8 cellular contexts compared by ENCODE assay signal in the genomic region with DNA sequence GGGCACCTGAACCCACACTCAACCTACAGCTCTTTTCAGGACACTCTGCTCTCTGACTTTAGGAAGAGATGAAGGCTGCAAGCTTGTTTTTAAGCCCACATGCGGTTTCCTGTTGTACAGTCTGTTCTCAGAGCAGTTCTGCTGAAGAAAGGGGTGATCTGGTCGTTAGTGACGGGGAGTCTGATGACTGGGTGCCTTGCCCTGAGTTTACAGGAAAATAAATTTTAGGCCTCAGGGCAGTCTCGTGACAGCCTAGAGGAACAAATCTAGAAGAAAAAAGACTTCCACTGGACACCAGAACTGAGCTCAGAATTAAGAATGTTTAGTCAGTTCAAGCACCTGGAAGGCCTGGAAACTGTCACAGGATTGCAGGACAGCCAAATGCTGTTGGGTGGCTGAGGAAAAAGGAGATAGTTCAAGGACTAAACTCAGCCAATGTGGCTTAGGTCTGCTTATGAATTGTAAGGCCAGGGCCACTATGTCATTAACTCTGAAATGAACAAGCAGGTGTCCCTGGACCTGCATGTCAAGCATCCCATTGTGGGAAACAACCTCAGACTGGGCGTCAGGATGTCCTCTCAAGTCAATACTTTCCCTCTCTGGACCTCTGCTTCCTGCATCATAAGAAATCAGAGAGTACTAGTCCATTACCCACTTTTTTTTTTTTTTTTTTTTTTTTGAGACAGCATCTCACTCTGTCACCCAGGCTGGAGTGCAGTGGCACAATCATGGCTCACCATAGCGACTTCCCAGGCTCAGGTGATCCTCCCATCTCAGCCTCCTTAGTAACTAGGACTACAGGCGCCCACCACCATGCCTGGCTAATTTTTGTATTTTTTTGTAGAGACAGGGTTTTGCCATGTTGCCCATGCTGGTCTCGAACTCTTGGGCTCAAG. TPM values are rescaled to one million over a fixed set of nuclear protein-coding genes. Genes with fewer than 3 reads are reported as not detected.
DNase-seq lines count a peak whose midpoint lies in the region; ATAC-seq and TF ChIP-seq lines count a peak whose summit lies in the region.

No MANE protein-coding gene starts in this region.

- TF ChIP-seq CTCF in gastroesophageal sphincter (IDR thresholded peaks at IDR 0.05) (no peak), endodermal cell (conservative IDR thresholded peaks at IDR 0.05) (no peak)

- H3K79me2 ChIP-seq in Karpas-422 (ENCODE audit: low read length), result no peaks in the 10 kb centered on the region

- peak overlapping the region; percentile 94 for H3K4me3 Mint-ChIP-seq in stimulated activated effector memory CD8-positive, alpha-beta T cell treated with anti-CD3 and anti-CD28 coated beads, Interleukin-12 subunit alpha, Interleukin-12 subunit beta, amount 100 ng/mL, for 72 hours
- H3K4me3 Mint-ChIP-seq in endodermal cell, result no peak overlapping the region

- H3K27me3 ChIP-seq in Karpas-422 (ENCODE audit: low read length), result no peaks in the 10 kb centered on the region
- no peaks in the 10 kb centered on the region for H3K27me3 ChIP-seq in gastroesophageal sphincter
- H3K27me3 ChIP-seq in endodermal cell (ENCODE audit: control insufficient read depth, insufficient read depth, low read length, poor library complexity, severe bottlenecking), result peaks cover 31% of the 10 kb centered on the region

- H3K27ac ChIP-seq in Karpas-422 (ENCODE audit: low read length), result peak overlapping the region; percentile 56
- H3K27ac ChIP-seq in gastroesophageal sphincter, result peak overlapping the region in 3 of 4 donors; percentile 74 to 99 (median 98)
- no peak overlapping the region for H3K27ac ChIP-seq in endodermal cell (ENCODE audit: low read depth, low read length)

- H3K36me3 ChIP-seq in Karpas-422 (ENCODE audit: insufficient read depth, low read length) (no peaks in the 10 kb centered on the region), gastroesophageal sphincter (peaks cover 0 to 80% of the 10 kb centered on the region in 2 donors), endodermal cell (ENCODE audit: control insufficient read depth, insufficient read depth, low read length) (no peaks in the 10 kb centered on the region)

- no peak overlapping the region for H3K9ac ChIP-seq in Karpas-422 (ENCODE audit: low read length)
- H3K9ac ChIP-seq in endodermal cell (ENCODE audit: extremely low read depth, low read length, poor library complexity, severe bottlenecking), result no peak overlapping the region

- H3K4me1 ChIP-seq in Karpas-422 (ENCODE audit: low read length) (peaks cover 67% of the 10 kb centered on the region), gastroesophageal sphincter (peaks cover 0 to 67% (median 12%) of the 10 kb centered on the region in 3 donors), endodermal cell (ENCODE audit: control insufficient read depth, insufficient read depth, low read length) (no peaks in the 10 kb centered on the region)

- H3K4me1 Mint-ChIP-seq in stimulated activated effector memory CD8-positive, alpha-beta T cell treated with anti-CD3 and anti-CD28 coated beads, Interleukin-12 subunit alpha, Interleukin-12 subunit beta, amount 100 ng/mL, for 72 hours, result peaks cover 69% of the 10 kb centered on the region
- H3K4me1 Mint-ChIP-seq in endodermal cell, result peaks cover 8% of the 10 kb centered on the region

- peak overlapping the region; percentile 81 for H3K27ac Mint-ChIP-seq in stimulated activated effector memory CD8-positive, alpha-beta T cell treated with anti-CD3 and anti-CD28 coated beads, Interleukin-12 subunit alpha, Interleukin-12 subunit beta, amount 100 ng/mL, for 72 hours
- H3K27ac Mint-ChIP-seq in endodermal cell, result no peak overlapping the region

- ATAC-seq in gastroesophageal sphincter (no peak), HG02798 (IDR thresholded peaks at IDR 0.05; ENCODE audit: poor library complexity, unreplicated experiment) (no peak), HG02571 (IDR thresholded peaks at IDR 0.05; ENCODE audit: unreplicated experiment) (no peak)
- peak; percentile 73 for ATAC-seq in stimulated activated effector memory CD8-positive, alpha-beta T cell treated with anti-CD3 and anti-CD28 coated beads, Interleukin-12 subunit alpha, Interleukin-12 subunit beta, amount 100 ng/mL, for 72 hours

- H3K9me3 ChIP-seq in Karpas-422 (ENCODE audit: low read length) (no peaks in the 10 kb centered on the region), gastroesophageal sphincter (no peaks in the 10 kb centered on the region), endodermal cell (ENCODE audit: control insufficient read depth, low read length) (no peaks in the 10 kb centered on the region)

- no peaks in the 10 kb centered on the region for H3K9me2 ChIP-seq in Karpas-422 (replicated peaks; ENCODE audit: insufficient read depth, low read length)

- no peak overlapping the region for H2AFZ ChIP-seq in Karpas-422 (ENCODE audit: low read length)

- H3K4me3 ChIP-seq in Karpas-422 (ENCODE audit: low read length), result no peak overlapping the region
- no peak overlapping the region for H3K4me3 ChIP-seq in gastroesophageal sphincter
- H3K4me3 ChIP-seq in endodermal cell (ENCODE audit: low read length), result no peak overlapping the region

- peaks cover 18% of the 10 kb centered on the region for H3K27me3 Mint-ChIP-seq in endodermal cell (ENCODE audit: insufficient read depth)

- TF ChIP-seq POLR2A in gastroesophageal sphincter (IDR thresholded peaks at IDR 0.05), result no peak

- DNase-seq in Karpas-422 (no peak), activated T-cell treated with anti-CD3 and anti-CD28 coated beads for 4 hours (peak; percentile 44), cortex of kidney (lab: John Stamatoyannopoulos, UW) (no peak), endodermal cell (no peak)
- DNase-seq in stimulated activated effector memory CD8-positive, alpha-beta T cell treated with anti-CD3 and anti-CD28 coated beads, Interleukin-12 subunit alpha, Interleukin-12 subunit beta, amount 100 ng/mL, for 72 hours (ENCODE audit: low spot score in 2 of 2), result peak; percentile 26 to 64

- H3K36me3 Mint-ChIP-seq in stimulated activated effector memory CD8-positive, alpha-beta T cell treated with anti-CD3 and anti-CD28 coated beads, Interleukin-12 subunit alpha, Interleukin-12 subunit beta, amount 100 ng/mL, for 72 hours, result peaks cover 87% of the 10 kb centered on the region
- no peaks in the 10 kb centered on the region for H3K36me3 Mint-ChIP-seq in endodermal cell (ENCODE audit: low read depth)

- WGBS in gastroesophageal sphincter (ENCODE audit: low coverage in 1 of 2), 2 donors, result 67 to 75% methylated on average over 1 to 7 of the region's 8 CpGs
- WGBS in endodermal cell (ENCODE audit: insufficient coverage in 1 of 2, insufficient read length in 1 of 2), 2 experiments, result 92 to 95% methylated on average over 7 to 8 of the region's 8 CpGs

- no peaks in the 10 kb centered on the region for H4K20me1 ChIP-seq in Karpas-422 (ENCODE audit: insufficient read depth, low read depth, low read length)

- no peak overlapping the region for H3K4me2 ChIP-seq in Karpas-422 (ENCODE audit: low read depth, low read length, poor library complexity, severe bottlenecking)

- H3K9me3 Mint-ChIP-seq in stimulated activated effector memory CD8-positive, alpha-beta T cell treated with anti-CD3 and anti-CD28 coated beads, Interleukin-12 subunit alpha, Interleukin-12 subunit beta, amount 100 ng/mL, for 72 hours, result no peaks in the 10 kb centered on the region
- no peaks in the 10 kb centered on the region for H3K9me3 Mint-ChIP-seq in endodermal cell

- no peak for TF ChIP-seq EP300 in gastroesophageal sphincter (IDR thresholded peaks at IDR 0.05)

RNA-seq across cellular contexts. Expression of gene PIK3IP1, which starts 5.7 kb away (rescaled TPM):
- total RNA-seq in Karpas-422 (2014; rRNA removed; shearing (Covaris generic); ENCODE audit: low replicate concordance), result 17.9 and 25.3 TPM in 2 replicates
- total RNA-seq in gastroesophageal sphincter, result 10 to 100 TPM; 28.8 to 53.7 (median 37.8) TPM
- total RNA-seq in endodermal cell, result 1 to 10 TPM; 2.0 to 3.5 TPM
- polyA plus RNA-seq in endodermal cell (2013, experiment 1 of 2), result 5.5 TPM
- 4.4 TPM for polyA plus RNA-seq in endodermal cell (2013, experiment 2 of 2)

RNA-seq across cellular contexts. Expression of gene PATZ1, which starts 59.5 kb away (rescaled TPM):
- total RNA-seq in Karpas-422 (2014; rRNA removed; shearing (Covaris generic); ENCODE audit: low replicate concordance), result 65.4 and 87.4 TPM in 2 replicates
- 10 to 100 TPM; 15.7 to 18.0 (median 17.7) TPM for total RNA-seq in gastroesophageal sphincter
- total RNA-seq in endodermal cell, result 10 to 100 TPM; 49.2 to 57.1 TPM
- polyA plus RNA-seq in endodermal cell (2013, experiment 1 of 2), result 65.0 TPM
- 55.9 TPM for polyA plus RNA-seq in endodermal cell (2013, experiment 2 of 2)

Comparison
In these comparisons a context has a peak if more than half of its experiments do, and no peak if none do; other contexts are left out.
1. DNase-seq: peak in activated T-cell treated with anti-CD3 and anti-CD28 coated beads for 4 hours (single experiment) and stimulated activated effector memory CD8-positive, alpha-beta T cell treated with anti-CD3 and anti-CD28 coated beads, Interleukin-12 subunit alpha, Interleukin-12 subunit beta, amount 100 ng/mL, for 72 hours (2 of 2); none in Karpas-422 (single experiment), cortex of kidney (single experiment) and endodermal cell (single experiment).